3 cellular contexts compared by ENCODE assay signal in the genomic region with DNA sequence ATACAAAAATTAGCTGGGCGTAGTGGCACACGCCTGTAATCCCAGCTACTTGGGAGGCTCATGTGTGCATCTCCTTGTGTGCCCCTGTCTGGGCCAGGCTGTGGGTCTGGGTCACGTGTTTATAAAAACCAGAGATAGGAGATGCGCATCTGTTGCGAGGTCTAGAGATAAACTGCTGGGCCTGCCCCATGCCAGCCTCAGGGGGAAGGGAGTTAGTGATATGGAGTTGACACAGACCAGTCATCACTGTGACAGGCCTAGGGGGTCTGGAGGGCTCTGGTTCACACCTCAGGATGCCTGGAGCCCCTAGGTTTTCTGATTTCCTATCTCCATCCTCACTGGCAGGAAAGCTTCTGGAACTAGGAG. TPM values are rescaled to one million over a fixed set of nuclear protein-coding genes. Genes with fewer than 3 reads are reported as not detected.
"Had no signal": no experiment of that assay in that cellular context is flagged by ENCODE, and none has a peak within 500 bp of the region (broad histone marks: within the 10 kb centered on the region; RNA-seq: fewer than 3 reads in every experiment).

No MANE protein-coding gene starts in this region.

RNA-seq across cellular contexts. Expression of gene AQP7, which starts 52.3 kb away (rescaled TPM):
- total RNA-seq: activated T-cell treated with anti-CD3 and anti-CD28 coated beads, Interleukin-2, amount 50 U/mL, for 4 hours; kidney epithelial cell; lung microvascular endothelial cell had no signal
